Comparison of ENCODE assay signal across 1 cellular context in the genomic region with DNA sequence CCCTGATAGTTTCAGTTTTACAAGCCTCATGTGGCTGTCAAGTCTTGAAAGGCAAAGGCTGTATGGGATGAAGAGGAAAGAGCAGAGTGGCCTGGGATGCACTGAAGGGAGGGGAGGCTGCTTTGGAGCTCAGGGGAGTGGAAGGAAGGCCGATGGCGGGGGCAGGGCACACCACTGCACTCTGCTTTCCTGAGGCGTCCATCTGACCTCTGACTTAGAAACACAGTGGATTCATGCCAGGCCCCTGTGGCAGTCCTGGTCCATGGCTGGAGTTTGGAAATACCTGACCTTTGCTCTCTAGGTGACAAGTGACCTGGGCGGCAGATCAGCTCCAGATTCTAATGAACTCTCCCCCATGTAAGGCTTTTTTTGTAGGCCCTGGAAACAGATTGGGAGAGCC.
TF ChIP-seq lines count a peak whose summit lies in the region.

No MANE protein-coding gene starts in this region.

TF ChIP-seq in HepG2, 621 proteins besides CTCF, POLR2A, EP300 and RAD21 (continued from another document and continues in another):
- TF ChIP-seq GABPB1 (CRISPR knock-in tag; IDR thresholded peaks at IDR 0.05) = peak; percentile 39; the same call in 1 of the 2 replicates
- 0 out of 2 replicates have a peak, but pooled peaks have one; percentile 55 for TF ChIP-seq ZMAT3 (CRISPR knock-in tag; conservative IDR thresholded peaks at IDR 0.05)
- TF ChIP-seq TBX3 (IDR thresholded peaks at IDR 0.05; ENCODE audit: borderline replicate concordance) = no peak
- TF ChIP-seq MAFG (CRISPR knock-in tag; IDR thresholded peaks at IDR 0.05) = no peak
- no peak for TF ChIP-seq CHD2 (IDR thresholded peaks at IDR 0.05; ENCODE audit: low read depth, low read length)
- TF ChIP-seq, protein P1, sequence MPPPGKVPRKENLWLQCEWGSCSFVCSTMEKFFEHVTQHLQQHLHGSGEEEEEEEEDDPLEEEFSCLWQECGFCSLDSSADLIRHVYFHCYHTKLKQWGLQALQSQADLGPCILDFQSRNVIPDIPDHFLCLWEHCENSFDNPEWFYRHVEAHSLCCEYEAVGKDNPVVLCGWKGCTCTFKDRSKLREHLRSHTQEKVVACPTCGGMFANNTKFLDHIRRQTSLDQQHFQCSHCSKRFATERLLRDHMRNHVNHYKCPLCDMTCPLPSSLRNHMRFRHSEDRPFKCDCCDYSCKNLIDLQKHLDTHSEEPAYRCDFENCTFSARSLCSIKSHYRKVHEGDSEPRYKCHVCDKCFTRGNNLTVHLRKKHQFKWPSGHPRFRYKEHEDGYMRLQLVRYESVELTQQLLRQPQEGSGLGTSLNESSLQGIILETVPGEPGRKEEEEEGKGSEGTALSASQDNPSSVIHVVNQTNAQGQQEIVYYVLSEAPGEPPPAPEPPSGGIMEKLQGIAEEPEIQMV (CRISPR knock-in tag; IDR thresholded peaks at IDR 0.05; ENCODE audit: low read depth) = no peak
- TF ChIP-seq ZSCAN12 (CRISPR knock-in tag; IDR thresholded peaks at IDR 0.05) = no peak
- TF ChIP-seq HDAC6 (IDR thresholded peaks at IDR 0.05; ENCODE audit: low read depth, low read length) = no peak
- no peak for TF ChIP-seq SMARCC2 (IDR thresholded peaks at IDR 0.05)
- no peak for TF ChIP-seq CC2D1A (CRISPR knock-in tag; IDR thresholded peaks at IDR 0.05)
- TF ChIP-seq NBN (conservative IDR thresholded peaks at IDR 0.05) = no peak
- no peak for TF ChIP-seq RARG (CRISPR knock-in tag; IDR thresholded peaks at IDR 0.05; ENCODE audit: low read depth)
- TF ChIP-seq ZSCAN29 (CRISPR knock-in tag; conservative IDR thresholded peaks at IDR 0.05) = no peak
- TF ChIP-seq, protein P2, sequence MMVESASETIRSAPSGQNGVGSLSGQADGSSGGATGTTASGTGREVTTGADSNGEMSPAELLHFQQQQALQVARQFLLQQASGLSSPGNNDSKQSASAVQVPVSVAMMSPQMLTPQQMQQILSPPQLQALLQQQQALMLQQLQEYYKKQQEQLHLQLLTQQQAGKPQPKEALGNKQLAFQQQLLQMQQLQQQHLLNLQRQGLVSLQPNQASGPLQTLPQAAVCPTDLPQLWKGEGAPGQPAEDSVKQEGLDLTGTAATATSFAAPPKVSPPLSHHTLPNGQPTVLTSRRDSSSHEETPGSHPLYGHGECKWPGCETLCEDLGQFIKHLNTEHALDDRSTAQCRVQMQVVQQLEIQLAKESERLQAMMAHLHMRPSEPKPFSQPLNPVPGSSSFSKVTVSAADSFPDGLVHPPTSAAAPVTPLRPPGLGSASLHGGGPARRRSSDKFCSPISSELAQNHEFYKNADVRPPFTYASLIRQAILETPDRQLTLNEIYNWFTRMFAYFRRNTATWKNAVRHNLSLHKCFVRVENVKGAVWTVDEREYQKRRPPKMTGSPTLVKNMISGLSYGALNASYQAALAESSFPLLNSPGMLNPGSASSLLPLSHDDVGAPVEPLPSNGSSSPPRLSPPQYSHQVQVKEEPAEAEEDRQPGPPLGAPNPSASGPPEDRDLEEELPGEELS (CRISPR knock-in tag; IDR thresholded peaks at IDR 0.05) = peak; percentile 52; the same call in 1 of the 2 replicates
- TF ChIP-seq, protein P3, sequence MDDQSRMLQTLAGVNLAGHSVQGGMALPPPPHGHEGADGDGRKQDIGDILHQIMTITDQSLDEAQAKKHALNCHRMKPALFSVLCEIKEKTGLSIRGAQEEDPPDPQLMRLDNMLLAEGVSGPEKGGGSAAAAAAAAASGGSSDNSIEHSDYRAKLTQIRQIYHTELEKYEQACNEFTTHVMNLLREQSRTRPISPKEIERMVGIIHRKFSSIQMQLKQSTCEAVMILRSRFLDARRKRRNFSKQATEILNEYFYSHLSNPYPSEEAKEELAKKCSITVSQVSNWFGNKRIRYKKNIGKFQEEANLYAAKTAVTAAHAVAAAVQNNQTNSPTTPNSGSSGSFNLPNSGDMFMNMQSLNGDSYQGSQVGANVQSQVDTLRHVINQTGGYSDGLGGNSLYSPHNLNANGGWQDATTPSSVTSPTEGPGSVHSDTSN (CRISPR knock-in tag; IDR thresholded peaks at IDR 0.05; ENCODE audit: borderline replicate concordance) = no peak
- TF ChIP-seq SPEN (CRISPR knock-in tag; IDR thresholded peaks at IDR 0.05; ENCODE audit: low read depth) = peak; percentile 67
- no peak for TF ChIP-seq ZFP36L2 (CRISPR knock-in tag; IDR thresholded peaks at IDR 0.05)
- no peak for TF ChIP-seq FOXC1 (CRISPR knock-in tag; IDR thresholded peaks at IDR 0.05; ENCODE audit: borderline replicate concordance)
- TF ChIP-seq POLR2AphosphoS2 (IDR thresholded peaks at IDR 0.05; ENCODE audit: low read depth, low read length) = no peak
- no peak for TF ChIP-seq TCF7L2 (IDR thresholded peaks at IDR 0.05; ENCODE audit: low read depth, low read length)
- no peak for TF ChIP-seq ZNF572 (CRISPR knock-in tag; IDR thresholded peaks at IDR 0.05)
- peak; percentile 41 for TF ChIP-seq TBL1XR1 (IDR thresholded peaks at IDR 0.05; ENCODE audit: borderline replicate concordance, low read length, partially characterized antibody)
- TF ChIP-seq ZNF124 (CRISPR knock-in tag; IDR thresholded peaks at IDR 0.05) = peak; percentile 53; the same call in 1 of the 2 replicates
- TF ChIP-seq, protein P4, sequence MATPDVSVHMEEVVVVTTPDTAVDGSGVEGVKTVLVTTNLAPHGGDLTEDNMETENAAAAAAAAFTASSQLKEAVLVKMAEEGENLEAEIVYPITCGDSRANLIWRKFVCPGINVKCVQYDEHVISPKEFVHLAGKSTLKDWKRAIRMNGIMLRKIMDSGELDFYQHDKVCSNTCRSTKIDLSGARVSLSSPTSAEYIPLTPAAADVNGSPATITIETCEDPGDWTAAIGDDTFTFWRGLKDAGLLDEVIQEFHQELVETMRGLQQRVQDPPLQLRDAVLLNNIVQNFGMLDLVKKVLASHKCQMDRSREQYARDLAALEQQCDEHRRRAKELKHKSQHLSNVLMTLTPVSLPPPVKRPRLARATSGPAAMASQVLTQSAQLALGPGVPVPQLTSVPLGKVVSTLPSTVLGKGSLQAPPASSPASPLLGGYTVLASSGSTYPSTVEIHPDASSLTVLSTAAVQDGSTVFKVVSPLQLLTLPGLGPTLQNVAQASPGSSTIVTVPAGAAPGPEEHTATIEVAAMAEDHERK (CRISPR knock-in tag; IDR thresholded peaks at IDR 0.05; ENCODE audit: low read depth) = no peak
- TF ChIP-seq ZNF841 (CRISPR knock-in tag; IDR thresholded peaks at IDR 0.05; ENCODE audit: borderline replicate concordance) = no peak
- TF ChIP-seq SOX6 (IDR thresholded peaks at IDR 0.05) = no peak
- TF ChIP-seq SOX6 (CRISPR knock-in tag; IDR thresholded peaks at IDR 0.05) = peak; percentile 53
- TF ChIP-seq ZBTB38 (CRISPR knock-in tag; IDR thresholded peaks at IDR 0.05) = no peak
- TF ChIP-seq ZMYM3 (CRISPR knock-in tag; IDR thresholded peaks at IDR 0.05) = 0 out of 2 replicates have a peak, but pooled peaks have one; percentile 45
- TF ChIP-seq, protein P5, sequence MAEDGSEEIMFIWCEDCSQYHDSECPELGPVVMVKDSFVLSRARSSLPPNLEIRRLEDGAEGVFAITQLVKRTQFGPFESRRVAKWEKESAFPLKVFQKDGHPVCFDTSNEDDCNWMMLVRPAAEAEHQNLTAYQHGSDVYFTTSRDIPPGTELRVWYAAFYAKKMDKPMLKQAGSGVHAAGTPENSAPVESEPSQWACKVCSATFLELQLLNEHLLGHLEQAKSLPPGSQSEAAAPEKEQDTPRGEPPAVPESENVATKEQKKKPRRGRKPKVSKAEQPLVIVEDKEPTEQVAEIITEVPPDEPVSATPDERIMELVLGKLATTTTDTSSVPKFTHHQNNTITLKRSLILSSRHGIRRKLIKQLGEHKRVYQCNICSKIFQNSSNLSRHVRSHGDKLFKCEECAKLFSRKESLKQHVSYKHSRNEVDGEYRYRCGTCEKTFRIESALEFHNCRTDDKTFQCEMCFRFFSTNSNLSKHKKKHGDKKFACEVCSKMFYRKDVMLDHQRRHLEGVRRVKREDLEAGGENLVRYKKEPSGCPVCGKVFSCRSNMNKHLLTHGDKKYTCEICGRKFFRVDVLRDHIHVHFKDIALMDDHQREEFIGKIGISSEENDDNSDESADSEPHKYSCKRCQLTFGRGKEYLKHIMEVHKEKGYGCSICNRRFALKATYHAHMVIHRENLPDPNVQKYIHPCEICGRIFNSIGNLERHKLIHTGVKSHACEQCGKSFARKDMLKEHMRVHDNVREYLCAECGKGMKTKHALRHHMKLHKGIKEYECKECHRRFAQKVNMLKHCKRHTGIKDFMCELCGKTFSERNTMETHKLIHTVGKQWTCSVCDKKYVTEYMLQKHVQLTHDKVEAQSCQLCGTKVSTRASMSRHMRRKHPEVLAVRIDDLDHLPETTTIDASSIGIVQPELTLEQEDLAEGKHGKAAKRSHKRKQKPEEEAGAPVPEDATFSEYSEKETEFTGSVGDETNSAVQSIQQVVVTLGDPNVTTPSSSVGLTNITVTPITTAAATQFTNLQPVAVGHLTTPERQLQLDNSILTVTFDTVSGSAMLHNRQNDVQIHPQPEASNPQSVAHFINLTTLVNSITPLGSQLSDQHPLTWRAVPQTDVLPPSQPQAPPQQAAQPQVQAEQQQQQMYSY (CRISPR knock-in tag; IDR thresholded peaks at IDR 0.05) = peak; percentile 34; the same call in 1 of the 2 replicates
- TF ChIP-seq PITX1 (CRISPR knock-in tag; IDR thresholded peaks at IDR 0.05) = peak; percentile 50; the same call in 1 of the 2 replicates
- TF ChIP-seq, protein P6, sequence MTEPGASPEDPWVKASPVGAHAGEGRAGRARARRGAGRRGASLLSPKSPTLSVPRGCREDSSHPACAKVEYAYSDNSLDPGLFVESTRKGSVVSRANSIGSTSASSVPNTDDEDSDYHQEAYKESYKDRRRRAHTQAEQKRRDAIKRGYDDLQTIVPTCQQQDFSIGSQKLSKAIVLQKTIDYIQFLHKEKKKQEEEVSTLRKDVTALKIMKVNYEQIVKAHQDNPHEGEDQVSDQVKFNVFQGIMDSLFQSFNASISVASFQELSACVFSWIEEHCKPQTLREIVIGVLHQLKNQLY (CRISPR knock-in tag; IDR thresholded peaks at IDR 0.05) = peak; percentile 28; the same call in 1 of the 2 replicates
- TF ChIP-seq ZMYM2 (CRISPR knock-in tag; IDR thresholded peaks at IDR 0.05) = no peak; the same call in 1 of the 2 replicates
- no peak for TF ChIP-seq ZIK1 (CRISPR knock-in tag; IDR thresholded peaks at IDR 0.05; ENCODE audit: borderline replicate concordance, low read depth)
- TF ChIP-seq, protein P7, sequence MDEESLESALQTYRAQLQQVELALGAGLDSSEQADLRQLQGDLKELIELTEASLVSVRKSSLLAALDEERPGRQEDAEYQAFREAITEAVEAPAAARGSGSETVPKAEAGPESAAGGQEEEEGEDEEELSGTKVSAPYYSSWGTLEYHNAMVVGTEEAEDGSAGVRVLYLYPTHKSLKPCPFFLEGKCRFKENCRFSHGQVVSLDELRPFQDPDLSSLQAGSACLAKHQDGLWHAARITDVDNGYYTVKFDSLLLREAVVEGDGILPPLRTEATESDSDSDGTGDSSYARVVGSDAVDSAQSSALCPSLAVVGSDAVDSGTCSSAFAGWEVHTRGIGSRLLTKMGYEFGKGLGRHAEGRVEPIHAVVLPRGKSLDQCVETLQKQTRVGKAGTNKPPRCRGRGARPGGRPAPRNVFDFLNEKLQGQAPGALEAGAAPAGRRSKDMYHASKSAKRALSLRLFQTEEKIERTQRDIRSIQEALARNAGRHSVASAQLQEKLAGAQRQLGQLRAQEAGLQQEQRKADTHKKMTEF (CRISPR knock-in tag; IDR thresholded peaks at IDR 0.05) = peak; percentile 60
- peak; percentile 47; the same call in 1 of the 2 replicates for TF ChIP-seq ZSCAN21 (CRISPR knock-in tag; IDR thresholded peaks at IDR 0.05; ENCODE audit: borderline replicate concordance)
- TF ChIP-seq, protein P8, sequence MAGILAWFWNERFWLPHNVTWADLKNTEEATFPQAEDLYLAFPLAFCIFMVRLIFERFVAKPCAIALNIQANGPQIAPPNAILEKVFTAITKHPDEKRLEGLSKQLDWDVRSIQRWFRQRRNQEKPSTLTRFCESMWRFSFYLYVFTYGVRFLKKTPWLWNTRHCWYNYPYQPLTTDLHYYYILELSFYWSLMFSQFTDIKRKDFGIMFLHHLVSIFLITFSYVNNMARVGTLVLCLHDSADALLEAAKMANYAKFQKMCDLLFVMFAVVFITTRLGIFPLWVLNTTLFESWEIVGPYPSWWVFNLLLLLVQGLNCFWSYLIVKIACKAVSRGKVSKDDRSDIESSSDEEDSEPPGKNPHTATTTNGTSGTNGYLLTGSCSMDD (CRISPR knock-in tag; IDR thresholded peaks at IDR 0.05) = no peak
- no peak for TF ChIP-seq ZBTB1 (CRISPR knock-in tag; IDR thresholded peaks at IDR 0.05; ENCODE audit: borderline replicate concordance)
- TF ChIP-seq ZNF746 (CRISPR knock-in tag; IDR thresholded peaks at IDR 0.05) = 0 out of 2 replicates have a peak, but pooled peaks have one; percentile 49
- TF ChIP-seq, protein P9, sequence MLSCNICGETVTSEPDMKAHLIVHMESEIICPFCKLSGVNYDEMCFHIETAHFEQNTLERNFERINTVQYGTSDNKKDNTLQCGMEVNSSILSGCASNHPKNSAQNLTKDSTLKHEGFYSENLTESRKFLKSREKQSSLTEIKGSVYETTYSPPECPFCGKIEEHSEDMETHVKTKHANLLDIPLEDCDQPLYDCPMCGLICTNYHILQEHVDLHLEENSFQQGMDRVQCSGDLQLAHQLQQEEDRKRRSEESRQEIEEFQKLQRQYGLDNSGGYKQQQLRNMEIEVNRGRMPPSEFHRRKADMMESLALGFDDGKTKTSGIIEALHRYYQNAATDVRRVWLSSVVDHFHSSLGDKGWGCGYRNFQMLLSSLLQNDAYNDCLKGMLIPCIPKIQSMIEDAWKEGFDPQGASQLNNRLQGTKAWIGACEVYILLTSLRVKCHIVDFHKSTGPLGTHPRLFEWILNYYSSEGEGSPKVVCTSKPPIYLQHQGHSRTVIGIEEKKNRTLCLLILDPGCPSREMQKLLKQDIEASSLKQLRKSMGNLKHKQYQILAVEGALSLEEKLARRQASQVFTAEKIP (CRISPR knock-in tag; IDR thresholded peaks at IDR 0.05; ENCODE audit: borderline replicate concordance) = no peak
- peak; percentile 61; the same call in 1 of the 2 replicates for TF ChIP-seq ZNF644 (CRISPR knock-in tag; IDR thresholded peaks at IDR 0.05; ENCODE audit: low read depth)
- no peak for TF ChIP-seq ZNF44 (CRISPR knock-in tag; IDR thresholded peaks at IDR 0.05)
- TF ChIP-seq ZNF225 (CRISPR knock-in tag; IDR thresholded peaks at IDR 0.05) = no peak
- no peak for TF ChIP-seq ATF7 (IDR thresholded peaks at IDR 0.05)
- no peak for TF ChIP-seq ATF7 (CRISPR knock-in tag; IDR thresholded peaks at IDR 0.05)
